1 cellular context compared by ENCODE assay signal in genomic region chr18:22542400-22542835, GRCh38.
A peak's percentile ranks its signal among the peaks of the same experiment; 100 is the strongest.
TF ChIP-seq lines count a peak whose summit lies in the region.

No MANE protein-coding gene starts in this region.

TF ChIP-seq in IMR-90, 13 proteins besides CTCF, POLR2A, EP300 and RAD21:
- TF ChIP-seq CEBPB (IDR thresholded peaks at IDR 0.05; ENCODE audit: low read depth, low read length) (peak; percentile 65), MAZ (IDR thresholded peaks at IDR 0.05; ENCODE audit: borderline replicate concordance, low read depth, low read length) (no peak), FOS (IDR thresholded peaks at IDR 0.05; ENCODE audit: low read depth, low read length) (peak; percentile 9; the same call in 1 of the 2 replicates)
